8 cellular contexts compared by ENCODE assay signal in genomic region chr7:105648561-105649401, GRCh38.
DNase-seq lines count a peak whose midpoint lies in the region; ATAC-seq and TF ChIP-seq lines count a peak whose summit lies in the region.

No MANE protein-coding gene starts in this region.

- peak overlapping the region; percentile 86 for H3K27ac Mint-ChIP-seq in progenitor cell of endocrine pancreas

- DNase-seq in H4 (ENCODE audit: low spot score) (peak; percentile 54), NCI-H2107 treated with DMSO at 0.1 percent for 48 hours (lab: John Stamatoyannopoulos, UW; ENCODE audit: unreplicated experiment) (peak; percentile 79), astrocyte of the hippocampus (ENCODE audit: low read depth, low spot score) (peak; percentile 45), progenitor cell of endocrine pancreas (ENCODE audit: low spot score, unreplicated experiment) (no peak), dedifferentiated amniotic fluid mesenchymal stem cell (ENCODE audit: extremely low spot score) (no peak)
- no peak for DNase-seq in stimulated activated CD4-positive, alpha-beta T cell treated with anti-CD3 and anti-CD28 coated beads, Interleukin-15, amount 100 ng/mL, for 24 hours

- no peak overlapping the region for H3K4me3 Mint-ChIP-seq in progenitor cell of endocrine pancreas (ENCODE audit: low read depth)

- no peak for TF ChIP-seq CTCF in progenitor cell of endocrine pancreas (IDR thresholded peaks at IDR 0.05; ENCODE audit: unreplicated experiment)

- ATAC-seq in GM19455 (IDR thresholded peaks at IDR 0.05; ENCODE audit: unreplicated experiment) (no peak), GM18498 (IDR thresholded peaks at IDR 0.05; ENCODE audit: unreplicated experiment) (no peak)

- H3K4me1 Mint-ChIP-seq in progenitor cell of endocrine pancreas (ENCODE audit: low read depth), result peaks cover 30% of the 10 kb centered on the region

- H3K36me3 Mint-ChIP-seq in progenitor cell of endocrine pancreas (ENCODE audit: insufficient read depth), result peaks cover 1% of the 10 kb centered on the region

- no peaks in the 10 kb centered on the region for H3K9me3 Mint-ChIP-seq in progenitor cell of endocrine pancreas (ENCODE audit: low read depth)

- H3K27me3 Mint-ChIP-seq in progenitor cell of endocrine pancreas, result peaks cover 12% of the 10 kb centered on the region

Comparison
In these comparisons a context has a peak if more than half of its experiments do, and no peak if none do; other contexts are left out.
1. DNase-seq: peak in H4 (single experiment), NCI-H2107 treated with DMSO at 0.1 percent for 48 hours (single experiment) and astrocyte of the hippocampus (single experiment); none in progenitor cell of endocrine pancreas (single experiment), stimulated activated CD4-positive, alpha-beta T cell treated with anti-CD3 and anti-CD28 coated beads, Interleukin-15, amount 100 ng/mL, for 24 hours (single experiment) and dedifferentiated amniotic fluid mesenchymal stem cell (single experiment).